8 cellular contexts compared by ENCODE assay signal in genomic region chr12:131929530-131930456, GRCh38. TPM values are rescaled to one million over a fixed set of nuclear protein-coding genes. Genes with fewer than 3 reads are reported as not detected.
DNase-seq lines count a peak whose midpoint lies in the region; TF ChIP-seq lines count a peak whose summit lies in the region.

No MANE protein-coding gene starts in this region.

- intact Hi-C loops in activated CD4-positive, alpha-beta memory T cell treated with anti-CD3 and anti-CD28 coated beads for 36 hours (cut with micrococcal nuclease): loop anchor here (1.0 kb wide), 2 partner anchors 20 to 35 kb away; partner anchors contain the start of genes EP400 and ULK1

- no peaks in the 10 kb centered on the region for H3K27me3 Mint-ChIP-seq in activated CD4-positive, alpha-beta memory T cell treated with anti-CD3 and anti-CD28 coated beads for 36 hours
- H3K27me3 Mint-ChIP-seq in nephron (ENCODE audit: low read depth): peaks cover 4% of the 10 kb centered on the region

- peak overlapping the region; percentile 88 for H3K27ac Mint-ChIP-seq in activated CD4-positive, alpha-beta memory T cell treated with anti-CD3 and anti-CD28 coated beads for 36 hours
- H3K27ac Mint-ChIP-seq in nephron: no peak overlapping the region

- no peak for TF ChIP-seq POLR2A in erythroblast (IDR thresholded peaks at IDR 0.05; ENCODE audit: low read length)

- TF ChIP-seq CTCF in nephron (IDR thresholded peaks at IDR 0.05; ENCODE audit: unreplicated experiment in 3 of 3): no peak

- H3K4me3 Mint-ChIP-seq in activated CD4-positive, alpha-beta memory T cell treated with anti-CD3 and anti-CD28 coated beads for 36 hours: peak overlapping the region; percentile 97
- peak overlapping the region; percentile 90 to 98 (median 92) for H3K4me3 Mint-ChIP-seq in nephron

- H3K9me3 Mint-ChIP-seq in activated CD4-positive, alpha-beta memory T cell treated with anti-CD3 and anti-CD28 coated beads for 36 hours: no peaks in the 10 kb centered on the region
- H3K9me3 Mint-ChIP-seq in nephron: no peaks in the 10 kb centered on the region

- POLR2A ChIA-PET in activated CD4-positive, alpha-beta memory T cell treated with anti-CD3 and anti-CD28 coated beads for 36 hours (lab: Charles Lee): interaction anchor here (1.3 to 2.1 kb wide), 3 partner anchors 11 to 20 kb away, joined by 3 to 6 read pairs (median 5); partner anchors contain the start of gene EP400

- CTCF ChIA-PET in activated CD4-positive, alpha-beta memory T cell treated with anti-CD3 and anti-CD28 coated beads for 36 hours (lab: Charles Lee): no interaction called here

- peaks cover 29% of the 10 kb centered on the region for H3K36me3 Mint-ChIP-seq in activated CD4-positive, alpha-beta memory T cell treated with anti-CD3 and anti-CD28 coated beads for 36 hours
- H3K36me3 Mint-ChIP-seq in nephron (ENCODE audit: low read depth): peaks cover 23% of the 10 kb centered on the region

- peaks cover 22% of the 10 kb centered on the region for H3K4me1 Mint-ChIP-seq in activated CD4-positive, alpha-beta memory T cell treated with anti-CD3 and anti-CD28 coated beads for 36 hours (ENCODE audit: low read depth)
- peaks cover 7% of the 10 kb centered on the region for H3K4me1 Mint-ChIP-seq in nephron

- DNase-seq in NCI-H510A (lab: John Stamatoyannopoulos, UW) (peak; percentile 56), NCI-H510A treated with DMSO at 0.1 percent for 48 hours (lab: John Stamatoyannopoulos, UW) (no peak), HUDEP-2 (lab: John Stamatoyannopoulos, UW; ENCODE audit: unreplicated experiment in 76 of 76) (peak in 61 of 76 experiments; percentile 2 to 64 (median 44)), erythroblast (lab: John Stamatoyannopoulos, UW) (peak; percentile 73), globus pallidus (ENCODE audit: low spot score) (no peak), cerebellar cortex (ENCODE audit: low spot score) (no peak)
- DNase-seq in activated CD4-positive, alpha-beta memory T cell treated with anti-CD3 and anti-CD28 coated beads for 36 hours: peak; percentile 49

RNA-seq across cellular contexts. Expression of gene PUS1, which starts 0.7 kb away (rescaled TPM):
- total RNA-seq in activated CD4-positive, alpha-beta memory T cell treated with anti-CD3 and anti-CD28 coated beads for 36 hours: 10 to 100 TPM; 48.6 to 53.9 TPM

RNA-seq across cellular contexts. Expression of gene EP400, which starts 19.9 kb away (rescaled TPM):
- 10 to 100 TPM; 39.9 to 45.5 TPM for total RNA-seq in activated CD4-positive, alpha-beta memory T cell treated with anti-CD3 and anti-CD28 coated beads for 36 hours

RNA-seq across cellular contexts. Expression of gene ULK1, which starts 35.4 kb away (rescaled TPM):
- 10 to 100 TPM; 13.8 to 17.8 TPM for total RNA-seq in activated CD4-positive, alpha-beta memory T cell treated with anti-CD3 and anti-CD28 coated beads for 36 hours

Comparison
In these comparisons a context has a peak if more than half of its experiments do, and no peak if none do; other contexts are left out.
1. DNase-seq: peak in NCI-H510A (single experiment), HUDEP-2 (61 of 76), activated CD4-positive, alpha-beta memory T cell treated with anti-CD3 and anti-CD28 coated beads for 36 hours (single experiment) and erythroblast (2 of 2); none in NCI-H510A treated with DMSO at 0.1 percent for 48 hours (single experiment), globus pallidus (single experiment) and cerebellar cortex (single experiment).